Comparison of ENCODE assay signal across 24 cellular contexts in genomic region chr3:109939817-109940216, GRCh38.
DNase-seq lines count a peak whose midpoint lies in the region; ATAC-seq, FAIRE-seq and TF ChIP-seq lines count a peak whose summit lies in the region.
"Had no signal": no experiment of that assay in that cellular context is flagged by ENCODE, and none has a peak within 500 bp of the region (broad histone marks: within the 10 kb centered on the region; RNA-seq: fewer than 3 reads in every experiment).

No MANE protein-coding gene starts in this region.

- no peak for FAIRE-seq in HepG2 (lab: Jason Lieb, UNC)
- FAIRE-seq in keratinocyte (lab: Jason Lieb, UNC), result no peak
- FAIRE-seq: GM12891, GM19239 had no signal

- no peak overlapping the region for H3K18ac ChIP-seq in IMR-90 (ENCODE audit: low read depth, low read length)

- intact Hi-C loops in HepG2 (cut with micrococcal nuclease; ENCODE audit: unreplicated experiment) (no loop called here), right lobe of liver (cut with DNase I) (no loop called here), IMR-90 (cut with micrococcal nuclease) (no loop called here)

- no peak overlapping the region for H3K14ac ChIP-seq in IMR-90 (replicated peaks; ENCODE audit: low read depth, low read length)

- H3K4me3 ChIP-seq in HepG2 (replicated peaks in 1 of 3; ENCODE audit: insufficient read depth in 1 of 3, low read depth in 2 of 3, low read length in 3 of 3), result no peak overlapping the region
- H3K4me3 ChIP-seq in right lobe of liver, result no peak overlapping the region
- no peak overlapping the region for H3K4me3 ChIP-seq in IMR-90 (ENCODE audit: insufficient read depth, low read depth, low read length)
- no peak overlapping the region for H3K4me3 ChIP-seq in keratinocyte (ENCODE audit: control insufficient read depth in 2 of 3, extremely low read depth in 1 of 3, insufficient read depth in 2 of 3, low read depth in 1 of 3, low read length in 3 of 3)
- H3K4me3 ChIP-seq: BLaER1 had no signal

- H3K9ac ChIP-seq in HepG2 (ENCODE audit: insufficient read depth, low read depth, low read length), result no peak overlapping the region
- H3K9ac ChIP-seq in IMR-90 (ENCODE audit: low read depth, low read length), result no peak overlapping the region
- no peak overlapping the region for H3K9ac ChIP-seq in keratinocyte (ENCODE audit: control insufficient read depth, extremely low read depth, insufficient read depth, low read length)
- H3K9ac ChIP-seq: BLaER1 had no signal

- no peaks in the 10 kb centered on the region for H3K79me1 ChIP-seq in IMR-90 (ENCODE audit: low read depth in 1 of 2, low read length in 2 of 2)

- H4K20me1 ChIP-seq in HepG2 (ENCODE audit: insufficient read depth, low read length), result no peaks in the 10 kb centered on the region
- H4K20me1 ChIP-seq in IMR-90 (ENCODE audit: insufficient read depth, low read length), result no peaks in the 10 kb centered on the region
- no peaks in the 10 kb centered on the region for H4K20me1 ChIP-seq in keratinocyte (ENCODE audit: control insufficient read depth, extremely low read depth, insufficient read depth, low read length)
- H4K20me1 ChIP-seq: BLaER1 had no signal

- 2% methylated on average over 1 of the region's 1 CpG for WGBS in HepG2 (ENCODE audit: low lambda C conversion rate)
- 38% methylated on average over 1 of the region's 1 CpG for WGBS in right lobe of liver (ENCODE audit: insufficient coverage, low coverage, low lambda C conversion rate, missing lambda C conversion rate)
- WGBS in IMR-90 (ENCODE audit: extremely low coverage in 2 of 2, insufficient read length in 1 of 2), 2 experiments, result no CpG with 5 or more reads among the region's 1 CpG

- H3K36me3 ChIP-seq in HepG2 (replicated peaks in 1 of 2; ENCODE audit: control insufficient read depth in 1 of 2, insufficient read depth in 2 of 2, low read length in 2 of 2) (no peaks in the 10 kb centered on the region), right lobe of liver (no peaks in the 10 kb centered on the region), IMR-90 (ENCODE audit: control insufficient read depth, insufficient read depth, low read length) (no peaks in the 10 kb centered on the region), keratinocyte (ENCODE audit: control insufficient read depth in 2 of 2, extremely low read depth in 1 of 2, insufficient read depth in 2 of 2, low read length in 2 of 2) (no peaks in the 10 kb centered on the region)
- H3K36me3 ChIP-seq: BE2C, BLaER1 had no signal

- no peak overlapping the region for H2BK15ac ChIP-seq in IMR-90 (ENCODE audit: low read depth, low read length)

- no peak for DNase-seq in HepG2 (ENCODE audit: low spot score)
- DNase-seq in right lobe of liver, result no peak
- DNase-seq in IMR-90, result no peak
- no peak for DNase-seq in keratinocyte (ENCODE audit: low read depth, low spot score)
- DNase-seq in stimulated activated CD4-positive, alpha-beta T cell treated with anti-CD3 and anti-CD28 coated beads, Interleukin-4, amount 100 ng/mL, for 4 hours, result no peak
- DNase-seq: ACHN; BE2C; C1 segment of cervical spinal cord; CD4-positive, alpha-beta memory T cell; CD4-positive, CD25-positive, alpha-beta regulatory T cell; CD8-positive, alpha-beta memory T cell; COR-L47; DMS 273 treated with DMSO at 0.1 percent for 48 hours; DMS153; DMS53; DMS79; DND-41; EL; GF-D8 had no signal

- no peak for TF ChIP-seq CTCF in HepG2 (CRISPR knock-in tag; IDR thresholded peaks at IDR 0.05)
- TF ChIP-seq CTCF in right lobe of liver (IDR thresholded peaks at IDR 0.05), result no peak
- TF ChIP-seq CTCF in IMR-90 (conservative IDR thresholded peaks at IDR 0.05; ENCODE audit: low read depth, low read length), result no peak
- no peak for TF ChIP-seq CTCF in keratinocyte (optimal IDR thresholded peaks at IDR 0.05 in 1 of 3, IDR thresholded peaks at IDR 0.05 in 1 of 3, conservative IDR thresholded peaks at IDR 0.05 in 1 of 3; ENCODE audit: extremely low read depth in 1 of 3, insufficient read depth in 2 of 3, low read length in 3 of 3)

- CTCF ChIA-PET in HepG2 (lab: Yijun Ruan, JAX; ENCODE audit: low intra/inter-chr PET ratio, low total read pairs) (no interaction called here), IMR-90 (lab: Yijun Ruan, JAX) (interaction anchor here (0.5 kb wide), 1 partner anchor 28 kb away, joined by 3 read pairs; no protein-coding TSS in a partner anchor)

- H4K8ac ChIP-seq in IMR-90 (ENCODE audit: low read depth in 2 of 2, low read length in 2 of 2), result no peak overlapping the region

- no peak for TF ChIP-seq RAD21 in HepG2 (CRISPR knock-in tag; IDR thresholded peaks at IDR 0.05)
- no peak for TF ChIP-seq RAD21 in IMR-90 (IDR thresholded peaks at IDR 0.05; ENCODE audit: low read length)

- no peak overlapping the region for H2BK20ac ChIP-seq in IMR-90 (ENCODE audit: low read depth, low read length)

- H3K23ac ChIP-seq in IMR-90 (ENCODE audit: low read depth, low read length), result no peak overlapping the region

- dilution Hi-C loops in IMR-90 (cut with HindIII; ENCODE audit: low sequenced_read_pairs, unreplicated experiment) (no loop called here), keratinocyte (cut with MboI; ENCODE audit: extremely low pct_ligation_motif_present, low sequenced_read_pairs) (no loop called here)

- H3K79me2 ChIP-seq in HepG2 (ENCODE audit: insufficient read depth, low read length), result no peaks in the 10 kb centered on the region
- no peaks in the 10 kb centered on the region for H3K79me2 ChIP-seq in keratinocyte (ENCODE audit: control insufficient read depth, insufficient read depth, low read length)

- H3K56ac ChIP-seq in IMR-90 (ENCODE audit: extremely low read depth, insufficient read depth, low read length), result no peak overlapping the region

- H2BK5ac ChIP-seq in IMR-90 (ENCODE audit: low read depth, low read length, poor library complexity, severe bottlenecking), result no peak overlapping the region

- H3K4ac ChIP-seq in IMR-90 (ENCODE audit: low read depth, low read length), result no peak overlapping the region

- H2AFZ ChIP-seq in HepG2 (ENCODE audit: low read length) (no peak overlapping the region), IMR-90 (replicated peaks; ENCODE audit: low read length, poor library complexity) (no peak overlapping the region), keratinocyte (ENCODE audit: control insufficient read depth, low read length) (peak overlapping the region; percentile 5)

- H3K9me1 ChIP-seq in IMR-90 (ENCODE audit: insufficient read depth, low read length) (no peaks in the 10 kb centered on the region), keratinocyte (ENCODE audit: control insufficient read depth, extremely low read depth, insufficient read depth, low read length) (no peaks in the 10 kb centered on the region)

- BruUV-seq in HepG2 (replicated peaks; lab: Mats Ljungman, UMichigan) (no TSS peak), IMR-90 (replicated peaks; lab: Mats Ljungman, UMichigan) (no TSS peak)

- no peak for ATAC-seq in HepG2
- no peak for ATAC-seq in right lobe of liver
- no peak for ATAC-seq in IMR-90 (ENCODE audit: low read depth)
- ATAC-seq in HG03460 (IDR thresholded peaks at IDR 0.05; ENCODE audit: unreplicated experiment), result no peak

- H2AK9ac ChIP-seq in IMR-90 (replicated peaks; ENCODE audit: low read depth, low read length, poor library complexity), result no peak overlapping the region

- POLR2A ChIA-PET in HepG2 (lab: Yijun Ruan, JAX) (no interaction called here), IMR-90 (lab: Charles Lee; ENCODE audit: unreplicated experiment) (no interaction called here)

- TF ChIP-seq EP300 in HepG2 (IDR thresholded peaks at IDR 0.05; ENCODE audit: low read depth in 2 of 2, low read length in 2 of 2) (no peak), HepG2 (CRISPR knock-in tag; IDR thresholded peaks at IDR 0.05; ENCODE audit: borderline replicate concordance) (no peak)

- H3K4me2 ChIP-seq in HepG2 (ENCODE audit: low read depth, low read length) (no peak overlapping the region), IMR-90 (ENCODE audit: low read depth, low read length) (no peak overlapping the region), keratinocyte (ENCODE audit: control insufficient read depth, extremely low read depth, insufficient read depth, low read depth, low read length) (no peak overlapping the region)
- H3K4me2 ChIP-seq: BLaER1 had no signal

- in situ Hi-C loops in HepG2 (cut with HindIII; ENCODE audit: extremely low pct_ligation_motif_present, low pct_unique_long_range_greater_than_20kb) (no loop called here), IMR-90 (cut with MboI; ENCODE audit: low sequenced_read_pairs) (no loop called here)

- no peaks in the 10 kb centered on the region for H3K4me1 ChIP-seq in HepG2 (ENCODE audit: insufficient read depth, low read length)
- no peaks in the 10 kb centered on the region for H3K4me1 ChIP-seq in right lobe of liver
- no peaks in the 10 kb centered on the region for H3K4me1 ChIP-seq in IMR-90 (ENCODE audit: control insufficient read depth, insufficient read depth, low read length)
- H3K4me1 ChIP-seq in keratinocyte (ENCODE audit: control insufficient read depth, extremely low read depth, insufficient read depth, low read length), result no peaks in the 10 kb centered on the region
- H3K4me1 ChIP-seq: BE2C, BLaER1 had no signal

- H3K27me3 ChIP-seq in HepG2 (ENCODE audit: control insufficient read depth in 1 of 2, insufficient read depth in 2 of 2, low read length in 2 of 2) (no peaks in the 10 kb centered on the region), right lobe of liver (no peaks in the 10 kb centered on the region), IMR-90 (ENCODE audit: control insufficient read depth, insufficient read depth, low read length) (no peaks in the 10 kb centered on the region), keratinocyte (ENCODE audit: control insufficient read depth, extremely low read depth, insufficient read depth, low read length) (no peaks in the 10 kb centered on the region)
- H3K27me3 ChIP-seq: BE2C, BLaER1 had no signal

- H3K9me3 ChIP-seq in HepG2 (ENCODE audit: low read length), result peaks cover 4% of the 10 kb centered on the region; the same call in 1 of the 2 replicates
- no peaks in the 10 kb centered on the region for H3K9me3 ChIP-seq in right lobe of liver
- H3K9me3 ChIP-seq in IMR-90 (ENCODE audit: control insufficient read depth, insufficient read depth, low read length), result no peaks in the 10 kb centered on the region
- no peaks in the 10 kb centered on the region for H3K9me3 ChIP-seq in keratinocyte (ENCODE audit: control insufficient read depth, low read depth, low read length)
- H3K9me3 ChIP-seq: BE2C, BLaER1 had no signal

- H3K27ac ChIP-seq in HepG2 (ENCODE audit: extremely low read length, insufficient read depth, low read length) (no peak overlapping the region), right lobe of liver (no peak overlapping the region), IMR-90 (ENCODE audit: insufficient read depth, low read length) (no peak overlapping the region), keratinocyte (ENCODE audit: control insufficient read depth, insufficient read depth, low read length) (no peak overlapping the region)
- H3K27ac ChIP-seq: 22Rv1, BLaER1 had no signal

- H2AK5ac ChIP-seq in IMR-90 (ENCODE audit: low read depth, low read length), result no peak overlapping the region

- TF ChIP-seq POLR2A in HepG2 (IDR thresholded peaks at IDR 0.05; ENCODE audit: insufficient read depth in 1 of 2, low read depth in 2 of 2, low read length in 2 of 2) (no peak), right lobe of liver (IDR thresholded peaks at IDR 0.05) (no peak), IMR-90 (IDR thresholded peaks at IDR 0.05; ENCODE audit: low read depth, low read length) (no peak)

- no peak overlapping the region for H2BK120ac ChIP-seq in IMR-90 (ENCODE audit: low read depth, low read length)

- no peak overlapping the region for H4K91ac ChIP-seq in IMR-90 (ENCODE audit: insufficient read depth, low read depth, low read length)

- H4K5ac ChIP-seq in IMR-90 (ENCODE audit: low read depth, low read length), result no peak overlapping the region
